ENCODE assay signal across 17 cellular contexts in the genomic region with DNA sequence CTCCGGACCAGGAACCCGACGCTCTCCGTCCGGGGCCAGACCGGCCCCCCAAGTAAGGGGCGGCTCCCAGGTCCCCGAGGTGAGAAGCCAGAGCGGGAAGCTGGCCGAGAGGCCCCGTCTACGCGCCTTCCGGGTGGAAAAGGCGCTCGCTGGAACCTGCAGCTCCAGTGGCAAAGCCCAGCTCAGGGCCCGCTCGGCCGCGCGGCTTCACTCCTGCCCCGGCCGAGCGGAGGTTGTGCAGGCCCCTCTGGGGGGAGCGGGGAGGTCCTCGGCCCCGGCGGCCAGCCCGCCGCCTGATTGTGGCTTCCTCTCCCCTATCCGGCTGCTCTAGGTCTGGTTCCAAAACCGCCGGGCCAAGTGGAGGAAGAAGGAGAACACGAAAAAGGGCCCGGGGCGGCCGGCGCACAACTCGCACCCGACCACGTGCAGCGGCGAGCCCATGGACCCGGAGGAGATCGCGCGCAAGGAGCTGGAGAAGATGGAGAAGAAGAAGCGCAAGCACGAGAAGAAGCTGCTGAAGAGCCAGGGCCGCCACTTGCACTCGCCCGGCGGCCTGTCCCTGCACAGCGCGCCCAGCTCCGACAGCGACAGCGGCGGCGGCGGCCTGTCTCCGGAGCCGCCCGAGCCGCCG. TPM values are rescaled to one million over a fixed set of nuclear protein-coding genes. Genes with fewer than 3 reads are reported as not detected.
DNase-seq lines count a peak whose midpoint lies in the region; ATAC-seq and TF ChIP-seq lines count a peak whose summit lies in the region.
"Had no signal": no experiment of that assay in that cellular context is flagged by ENCODE, and none has a peak within 500 bp of the region (broad histone marks: within the 10 kb centered on the region; RNA-seq: fewer than 3 reads in every experiment).

No MANE protein-coding gene starts in this region.

- peak overlapping the region; percentile 6; the same call in 1 of the 2 replicates for H3K9ac ChIP-seq in ES-I3 (ENCODE audit: low read depth, low read length)

- H3K4me3 Mint-ChIP-seq in CD4-positive, alpha-beta T cell: peak overlapping the region; percentile 62
- peak overlapping the region; percentile 56 for H3K4me3 Mint-ChIP-seq in activated CD4-positive, alpha-beta memory T cell treated with anti-CD3 and anti-CD28 coated beads, Interleukin-2, amount 10 ng/mL, durations not matched to agents 7 days and 5 days
- peak overlapping the region in 9 of 10 donors; percentile 21 to 80 (median 55) for H3K4me3 Mint-ChIP-seq in naive thymus-derived CD4-positive, alpha-beta T cell

- H3K27ac ChIP-seq in CD4-positive, alpha-beta T cell (ENCODE audit: low read depth, low read length): no peak overlapping the region
- no peak overlapping the region for H3K27ac ChIP-seq in naive thymus-derived CD4-positive, alpha-beta T cell (ENCODE audit: low read depth, low read length)
- no peak overlapping the region for H3K27ac ChIP-seq in uterus
- H3K27ac ChIP-seq: esophagus muscularis mucosa, thoracic aorta had no signal

- H3K4me1 Mint-ChIP-seq in CD4-positive, alpha-beta T cell (ENCODE audit: low read depth): peaks cover 34% of the 10 kb centered on the region
- H3K4me1 Mint-ChIP-seq in activated CD4-positive, alpha-beta memory T cell treated with anti-CD3 and anti-CD28 coated beads, Interleukin-2, amount 10 ng/mL, durations not matched to agents 7 days and 5 days: peaks cover 15% of the 10 kb centered on the region
- peaks cover 16 to 50% (median 39%) of the 10 kb centered on the region in 7 donors for H3K4me1 Mint-ChIP-seq in naive thymus-derived CD4-positive, alpha-beta T cell

- ATAC-seq in CD4-positive, alpha-beta T cell (ENCODE audit: poor library complexity): no peak
- no peak for ATAC-seq in naive thymus-derived CD4-positive, alpha-beta T cell
- ATAC-seq in GM18498 (IDR thresholded peaks at IDR 0.05; ENCODE audit: unreplicated experiment): no peak
- no peak for ATAC-seq in GM18519 (IDR thresholded peaks at IDR 0.05; ENCODE audit: low FRiP score, unreplicated experiment)

- H3K27ac Mint-ChIP-seq in CD4-positive, alpha-beta T cell: no peak overlapping the region
- peak overlapping the region; percentile 59 for H3K27ac Mint-ChIP-seq in activated CD4-positive, alpha-beta memory T cell treated with anti-CD3 and anti-CD28 coated beads, Interleukin-2, amount 10 ng/mL, durations not matched to agents 7 days and 5 days
- H3K27ac Mint-ChIP-seq in naive thymus-derived CD4-positive, alpha-beta T cell: peak overlapping the region in 1 of 9 donors; percentile 91

- H3K4me3 ChIP-seq in naive thymus-derived CD4-positive, alpha-beta T cell (ENCODE audit: low read length): no peak overlapping the region
- no peak overlapping the region for H3K4me3 ChIP-seq in uterus
- H3K4me3 ChIP-seq: thoracic aorta had no signal

- CTCF ChIA-PET in CD4-positive, alpha-beta T cell (lab: Charles Lee): no interaction called here
- CTCF ChIA-PET in activated CD4-positive, alpha-beta memory T cell treated with anti-CD3 and anti-CD28 coated beads, Interleukin-2, amount 10 ng/mL, durations not matched to agents 7 days and 5 days (lab: Charles Lee): no interaction called here
- CTCF ChIA-PET in naive thymus-derived CD4-positive, alpha-beta T cell (lab: Charles Lee): no interaction called here

- no peak for TF ChIP-seq CTCF in CD4-positive, alpha-beta T cell (IDR thresholded peaks at IDR 0.05)
- TF ChIP-seq CTCF in uterus (IDR thresholded peaks at IDR 0.05): no peak

- H3K27me3 ChIP-seq in CD4-positive, alpha-beta T cell (ENCODE audit: control insufficient read depth, insufficient read depth, low read length): peaks cover 81% of the 10 kb centered on the region
- peaks cover 8 to 30% of the 10 kb centered on the region in 2 donors for H3K27me3 ChIP-seq in naive thymus-derived CD4-positive, alpha-beta T cell (ENCODE audit: control insufficient read depth in 2 of 2, insufficient read depth in 2 of 2, low read length in 2 of 2)
- H3K27me3 ChIP-seq in uterus: peaks cover 7 to 72% of the 10 kb centered on the region in 2 donors

- intact Hi-C loops in CD4-positive, alpha-beta T cell (cut with DNase I, micrococcal nuclease): loop anchor here in 1 of 2 experiments (10.0 kb wide), 1 partner anchor 1289 kb away; no protein-coding TSS in a partner anchor
- intact Hi-C loops in naive thymus-derived CD4-positive, alpha-beta T cell (cut with micrococcal nuclease): loop anchor here in 1 of 2 donors (5.0 kb wide), 1 partner anchor 713 kb away; no protein-coding TSS in a partner anchor
- intact Hi-C loops in uterus (cut with DNase I; ENCODE audit: low total_unique reads): no loop called here

- H3K36me3 ChIP-seq in ES-I3 (ENCODE audit: insufficient read depth, low read length): no peaks in the 10 kb centered on the region
- no peaks in the 10 kb centered on the region for H3K36me3 ChIP-seq in naive thymus-derived CD4-positive, alpha-beta T cell (ENCODE audit: control insufficient read depth in 2 of 3, insufficient read depth in 3 of 3, low read length in 3 of 3)
- no peaks in the 10 kb centered on the region for H3K36me3 ChIP-seq in uterus
- H3K36me3 ChIP-seq: esophagus muscularis mucosa, thoracic aorta had no signal

- H3K27me3 Mint-ChIP-seq in CD4-positive, alpha-beta T cell: peaks cover 70% of the 10 kb centered on the region
- H3K27me3 Mint-ChIP-seq in activated CD4-positive, alpha-beta memory T cell treated with anti-CD3 and anti-CD28 coated beads, Interleukin-2, amount 10 ng/mL, durations not matched to agents 7 days and 5 days: peaks cover 64% of the 10 kb centered on the region
- H3K27me3 Mint-ChIP-seq in naive thymus-derived CD4-positive, alpha-beta T cell: peaks cover 48 to 68% (median 63%) of the 10 kb centered on the region in 5 donors

- H3K4me1 ChIP-seq in ES-I3 (ENCODE audit: insufficient read depth, low read length): peaks cover 7% of the 10 kb centered on the region
- peaks cover 0 to 11% of the 10 kb centered on the region in 2 donors for H3K4me1 ChIP-seq in naive thymus-derived CD4-positive, alpha-beta T cell (ENCODE audit: control insufficient read depth in 2 of 2, insufficient read depth in 2 of 2, low read length in 2 of 2)
- H3K4me1 ChIP-seq in uterus: peaks cover 0 to 13% of the 10 kb centered on the region in 2 donors

- TF ChIP-seq POLR2A in uterus (IDR thresholded peaks at IDR 0.05): no peak

- H3K9me3 ChIP-seq in CD4-positive, alpha-beta T cell (ENCODE audit: control insufficient read depth, low read length): no peaks in the 10 kb centered on the region
- no peaks in the 10 kb centered on the region for H3K9me3 ChIP-seq in ES-I3 (ENCODE audit: control insufficient read depth, insufficient read depth, low read length)
- no peaks in the 10 kb centered on the region for H3K9me3 ChIP-seq in naive thymus-derived CD4-positive, alpha-beta T cell (ENCODE audit: control insufficient read depth in 2 of 3, low read length in 3 of 3)
- H3K9me3 ChIP-seq in uterus: no peaks in the 10 kb centered on the region
- H3K9me3 ChIP-seq: esophagus muscularis mucosa, thoracic aorta had no signal

- H3K36me3 Mint-ChIP-seq in CD4-positive, alpha-beta T cell (ENCODE audit: low read depth): no peaks in the 10 kb centered on the region
- H3K36me3 Mint-ChIP-seq in activated CD4-positive, alpha-beta memory T cell treated with anti-CD3 and anti-CD28 coated beads, Interleukin-2, amount 10 ng/mL, durations not matched to agents 7 days and 5 days (ENCODE audit: low read depth): peaks cover 14% of the 10 kb centered on the region
- H3K36me3 Mint-ChIP-seq in naive thymus-derived CD4-positive, alpha-beta T cell: peaks cover 0 to 3% (median 0%) of the 10 kb centered on the region in 5 donors

- POLR2A ChIA-PET in CD4-positive, alpha-beta T cell (lab: Charles Lee): no interaction called here
- POLR2A ChIA-PET in activated CD4-positive, alpha-beta memory T cell treated with anti-CD3 and anti-CD28 coated beads, Interleukin-2, amount 10 ng/mL, durations not matched to agents 7 days and 5 days (lab: Charles Lee): no interaction called here
- POLR2A ChIA-PET in naive thymus-derived CD4-positive, alpha-beta T cell (lab: Charles Lee): no interaction called here

- no peak for DNase-seq in CD4-positive, alpha-beta T cell
- DNase-seq in activated CD4-positive, alpha-beta memory T cell treated with anti-CD3 and anti-CD28 coated beads, Interleukin-2, amount 10 ng/mL, durations not matched to agents 7 days and 5 days: no peak
- no peak for DNase-seq in naive thymus-derived CD4-positive, alpha-beta T cell
- DNase-seq in uterus: no peak
- DNase-seq: activated effector memory CD4-positive, alpha-beta T cell treated with Interleukin-2 at 50 U/mL for 16 hours; hippocampal formation; NCI-H1092 treated with DMSO at 0.1 percent for 48 hours; NCI-H510A treated with DMSO at 0.1 percent for 48 hours; occipital lobe; SIG-M5 had no signal

- no peaks in the 10 kb centered on the region for H3K9me3 Mint-ChIP-seq in CD4-positive, alpha-beta T cell
- H3K9me3 Mint-ChIP-seq in activated CD4-positive, alpha-beta memory T cell treated with anti-CD3 and anti-CD28 coated beads, Interleukin-2, amount 10 ng/mL, durations not matched to agents 7 days and 5 days: no peaks in the 10 kb centered on the region
- H3K9me3 Mint-ChIP-seq in naive thymus-derived CD4-positive, alpha-beta T cell: peaks cover 0 to 3% (median 0%) of the 10 kb centered on the region in 11 donors

RNA-seq across cellular contexts. Expression of gene UNCX, which starts 2.9 kb away (rescaled TPM):
- total RNA-seq in CD4-positive, alpha-beta T cell: not detected
- total RNA-seq in activated CD4-positive, alpha-beta memory T cell treated with anti-CD3 and anti-CD28 coated beads, Interleukin-2, amount 10 ng/mL, durations not matched to agents 7 days and 5 days: not detected
- total RNA-seq in naive thymus-derived CD4-positive, alpha-beta T cell: not detected
- not detected for polyA plus RNA-seq in naive thymus-derived CD4-positive, alpha-beta T cell
- not detected for total RNA-seq in uterus
- total RNA-seq: esophagus muscularis mucosa, liver, occipital lobe, thoracic aorta had no signal
- polyA plus RNA-seq: liver, small intestine had no signal
